21 cellular contexts compared by ENCODE assay signal in the genomic region with DNA sequence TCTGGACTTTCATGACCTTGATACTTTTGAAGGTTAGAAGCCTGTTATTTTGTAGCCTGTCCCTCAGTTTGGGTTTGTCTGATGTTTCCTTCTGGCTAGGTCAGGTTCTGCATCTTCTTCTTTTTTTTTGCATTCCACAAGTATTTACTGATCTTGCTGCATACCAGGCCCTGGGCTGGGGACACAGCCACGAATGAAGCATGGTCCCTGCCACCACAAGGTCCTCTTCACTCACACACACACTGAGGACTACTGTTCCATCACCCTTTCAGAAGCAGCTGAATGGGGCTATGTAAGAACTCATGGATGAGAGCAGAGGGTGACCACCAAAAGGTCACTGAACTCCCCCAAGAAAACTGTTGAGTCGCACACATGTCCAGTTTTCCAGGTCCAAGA.
"Had no signal": no experiment of that assay in that cellular context is flagged by ENCODE, and none has a peak within 500 bp of the region (broad histone marks: within the 10 kb centered on the region; RNA-seq: fewer than 3 reads in every experiment).

No MANE protein-coding gene starts in this region.

- H3K27me3 ChIP-seq: foreskin keratinocyte, gastroesophageal sphincter, hepatocyte had no signal

- H3K79me2 ChIP-seq: hepatocyte had no signal

- H3K27ac ChIP-seq: coronary artery, dorsolateral prefrontal cortex, esophagus muscularis mucosa, foreskin keratinocyte, gastroesophageal sphincter, heart left ventricle, hepatocyte, left lung, lower lobe of right lung had no signal

- DNase-seq: dermis blood vessel endothelial cell; dorsolateral prefrontal cortex; effector CD4-positive, alpha-beta T cell; effector memory CD4-positive, alpha-beta T cell; foreskin keratinocyte; heart left ventricle; left cardiac atrium; left lung; left ventricle myocardium superior; lower lobe of right lung; mesenchymal stem cell; midbrain had no signal

- H2AFZ ChIP-seq: hepatocyte had no signal

- FAIRE-seq: colon, endothelial cell of umbilical vein, frontal cortex, islet of Langerhans, keratinocyte had no signal

- H3K36me3 ChIP-seq: esophagus muscularis mucosa, gastroesophageal sphincter, heart left ventricle, left lung, lower lobe of right lung had no signal

- H3K9me3 ChIP-seq: esophagus muscularis mucosa, gastroesophageal sphincter, heart left ventricle, left lung, lower lobe of right lung had no signal

- H3K4me3 ChIP-seq: coronary artery, dorsolateral prefrontal cortex, esophagus muscularis mucosa, gastroesophageal sphincter, heart left ventricle, hepatocyte, left lung, lower lobe of right lung had no signal

- H3K4me1 ChIP-seq: esophagus muscularis mucosa, foreskin keratinocyte, gastroesophageal sphincter, heart left ventricle, left lung, lower lobe of right lung had no signal

- H3K4me2 ChIP-seq: hepatocyte had no signal

- ATAC-seq: foreskin keratinocyte, gastroesophageal sphincter, heart left ventricle, left cardiac atrium, left lung, left ventricle myocardium superior, lower lobe of right lung had no signal
